Comparison of ENCODE assay signal across 8 cellular contexts in the genomic region with DNA sequence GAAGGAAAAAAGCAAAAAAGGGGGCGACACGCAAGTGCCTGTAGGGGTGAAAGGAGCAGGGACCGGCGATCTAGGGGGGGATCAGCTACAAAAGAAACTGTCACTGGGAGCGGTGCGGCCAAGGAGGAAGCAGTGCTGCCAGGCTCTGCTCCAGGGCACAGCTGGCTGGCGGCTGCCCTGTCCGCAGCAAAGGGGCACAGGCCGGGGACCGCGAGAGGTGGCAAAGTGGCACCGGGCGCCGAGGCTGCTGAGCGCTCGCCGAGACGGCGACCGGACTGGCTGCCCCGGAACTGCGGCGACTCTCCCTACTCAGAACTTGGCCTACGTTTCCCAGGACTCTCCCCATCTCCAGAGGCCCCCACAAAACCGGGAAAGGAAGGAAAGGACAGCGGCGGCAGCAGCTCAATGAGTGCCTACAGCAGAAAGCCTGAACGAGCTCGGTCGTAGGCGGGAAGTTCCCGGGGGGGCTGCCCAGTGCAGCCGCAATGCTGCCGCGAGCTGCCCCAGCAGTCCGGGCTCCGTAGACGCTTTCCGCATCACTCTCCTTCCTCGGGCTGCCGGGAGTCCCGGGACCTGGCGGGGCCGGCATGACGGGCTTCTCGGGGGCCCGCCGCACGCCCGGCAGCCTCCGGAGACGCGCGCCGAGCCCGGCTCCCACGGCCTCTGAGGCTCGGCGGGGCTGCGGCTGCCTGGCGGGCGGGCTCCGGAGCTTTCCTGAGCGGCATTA. TPM values are rescaled to one million over a fixed set of nuclear protein-coding genes. Genes with fewer than 3 reads are reported as not detected.
DNase-seq lines count a peak whose midpoint lies in the region; ATAC-seq and FAIRE-seq lines count a peak whose summit lies in the region.

No MANE protein-coding gene starts in this region.

- H2BK12ac ChIP-seq in neuronal stem cell (ENCODE audit: low read length) = no peak overlapping the region

- no peak overlapping the region for H3K4ac ChIP-seq in neuronal stem cell (ENCODE audit: low read length)

- H3K36me3 ChIP-seq in NT2/D1 (ENCODE audit: insufficient read depth, insufficient read length, low read length) (no peaks in the 10 kb centered on the region), neuronal stem cell (replicated peaks in 1 of 2; ENCODE audit: control insufficient read depth in 2 of 2, insufficient read depth in 2 of 2, low read length in 2 of 2) (no peaks in the 10 kb centered on the region)

- no CpG with 5 or more reads among the region's 64 CpGs for WGBS in neuronal stem cell (ENCODE audit: extremely low coverage in 2 of 2, insufficient read length in 2 of 2, insufficient replicate concordance in 1 of 2), 2 donors

- H3K27ac ChIP-seq in neuronal stem cell (replicated peaks; ENCODE audit: low read length) = no peak overlapping the region

- no peak overlapping the region for H4K8ac ChIP-seq in neuronal stem cell (ENCODE audit: low read depth, low read length)

- peak overlapping the region; percentile 37 for H2BK15ac ChIP-seq in neuronal stem cell (ENCODE audit: low read length)

- H2BK5ac ChIP-seq in neuronal stem cell (ENCODE audit: low read length) = peak overlapping the region; percentile 66

- H3K4me3 ChIP-seq in NT2/D1 (ENCODE audit: insufficient read length, low read depth) (peak overlapping the region; percentile 70), neuronal stem cell (ENCODE audit: low read length in 2 of 2) (peak overlapping the region; percentile 79 to 95)

- peak overlapping the region; percentile 73 for H3K23ac ChIP-seq in neuronal stem cell (ENCODE audit: low read depth, low read length, poor library complexity)

- H3K4me1 ChIP-seq in NT2/D1 (ENCODE audit: insufficient read depth, insufficient read length) (peaks cover 3% of the 10 kb centered on the region), neuronal stem cell (ENCODE audit: control insufficient read depth in 2 of 2, insufficient read depth in 1 of 2, low read depth in 1 of 2, low read length in 2 of 2) (peaks cover 5 to 12% of the 10 kb centered on the region in 2 donors)

- H3K4me2 ChIP-seq in neuronal stem cell (ENCODE audit: insufficient read depth, low read length, poor library complexity, severe bottlenecking) = peak overlapping the region; percentile 98

- no peaks in the 10 kb centered on the region for H3K9me3 ChIP-seq in NT2/D1 (ENCODE audit: insufficient read depth, low read length)
- H3K9me3 ChIP-seq in neuronal stem cell (replicated peaks in 1 of 2; ENCODE audit: control insufficient read depth in 2 of 2, insufficient read depth in 1 of 2, low read depth in 1 of 2, low read length in 2 of 2) = no peaks in the 10 kb centered on the region

- no peak overlapping the region for H2BK120ac ChIP-seq in neuronal stem cell (ENCODE audit: low read depth, low read length)

- H3K79me1 ChIP-seq in neuronal stem cell (ENCODE audit: low read depth, low read length) = no peaks in the 10 kb centered on the region

- peak; percentile 67 for DNase-seq in NK-92 treated with Interleukin-12 subunit alpha and Interleukin-12 subunit beta, amount 100 ng/mL, for 24 hours (lab: John Stamatoyannopoulos, UW)
- DNase-seq in NK-92 (lab: John Stamatoyannopoulos, UW; ENCODE audit: unreplicated experiment) (no peak), NT2/D1 (ENCODE audit: low read depth, low spot score) (no peak), frontal cortex (ENCODE audit: low spot score in 2 of 2) (peak; percentile 37 to 62), neuronal stem cell (ENCODE audit: low spot score) (no peak), DMS79 (lab: John Stamatoyannopoulos, UW) (no peak)
- peak; percentile 82 for DNase-seq in activated effector memory CD4-positive, alpha-beta T cell treated with anti-CD3 and anti-CD28 coated beads, Interleukin-2, amount 50 U/mL, for 16 hours

- H3K9ac ChIP-seq in NT2/D1 (ENCODE audit: insufficient read length, low read depth) (peak overlapping the region; percentile 78), neuronal stem cell (ENCODE audit: low read depth, low read length, poor library complexity) (peak overlapping the region; percentile 92)

- H4K91ac ChIP-seq in neuronal stem cell (ENCODE audit: low read depth, low read length, poor library complexity) = no peak overlapping the region

- H3K27me3 ChIP-seq in NT2/D1 (ENCODE audit: insufficient read depth, insufficient read length) = peaks cover 94% of the 10 kb centered on the region
- H3K27me3 ChIP-seq in neuronal stem cell (ENCODE audit: control insufficient read depth in 3 of 3, insufficient read depth in 3 of 3, low read depth in 1 of 3, low read length in 3 of 3) = peaks cover 7 to 50% (median 38%) of the 10 kb centered on the region in 3 experiments

- peak overlapping the region; percentile 21 for H3K14ac ChIP-seq in neuronal stem cell (ENCODE audit: low read length)

- no peak overlapping the region for H2AK5ac ChIP-seq in neuronal stem cell (ENCODE audit: low read depth, low read length)

- H2AFZ ChIP-seq in neuronal stem cell (ENCODE audit: low read length) = peak overlapping the region; percentile 100

- FAIRE-seq in frontal cortex (lab: Jason Lieb, UNC) = no peak

- peak; percentile 30 for ATAC-seq in HG02840 (IDR thresholded peaks at IDR 0.05; ENCODE audit: low FRiP score, unreplicated experiment)

- H3K18ac ChIP-seq in neuronal stem cell (ENCODE audit: low read length) = peak overlapping the region; percentile 94

RNA-seq across cellular contexts. Expression of a gene that starts 1.0 kb away (rescaled TPM):
- total RNA-seq in frontal cortex = 6.1 TPM
- polyA plus RNA-seq in neuronal stem cell (2013, experiment 1 of 2) = 1.5 TPM
- 1.4 TPM for polyA plus RNA-seq in neuronal stem cell (2013, experiment 2 of 2)

RNA-seq across cellular contexts. Expression of a gene that starts 9.0 kb away (rescaled TPM):
- 47.3 TPM for total RNA-seq in frontal cortex
- 27.8 TPM for polyA plus RNA-seq in neuronal stem cell (2013, experiment 1 of 2)
- 28.1 TPM for polyA plus RNA-seq in neuronal stem cell (2013, experiment 2 of 2)

Comparison
In these comparisons a context has a peak if more than half of its experiments do, and no peak if none do; other contexts are left out.
1. DNase-seq: peak in NK-92 treated with Interleukin-12 subunit alpha and Interleukin-12 subunit beta, amount 100 ng/mL, for 24 hours (single experiment), activated effector memory CD4-positive, alpha-beta T cell treated with anti-CD3 and anti-CD28 coated beads, Interleukin-2, amount 50 U/mL, for 16 hours (single experiment) and frontal cortex (2 of 2); none in NK-92 (single experiment), NT2/D1 (single experiment), neuronal stem cell (single experiment) and DMS79 (single experiment).